In the genomic region with DNA sequence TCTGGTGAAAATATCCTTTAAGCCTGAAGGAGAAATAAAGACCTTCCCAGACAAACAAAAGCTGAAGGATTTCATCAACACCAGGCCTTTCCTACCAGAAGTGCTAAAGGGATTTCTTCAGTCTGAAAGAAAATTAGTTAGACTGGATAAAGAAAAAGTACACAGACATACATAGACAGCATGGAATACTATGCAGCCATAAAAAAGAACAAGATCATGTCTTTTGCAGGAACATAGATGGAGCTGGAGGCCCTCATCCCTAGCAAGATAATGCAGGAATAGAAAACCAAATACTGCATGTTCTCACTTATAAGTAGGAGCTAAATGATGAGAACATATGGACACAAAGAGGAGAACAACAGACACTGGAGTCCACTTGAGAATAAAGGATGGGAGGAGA, we compare ENCODE assay signal across 1 cellular context. TPM values are rescaled to one million over a fixed set of nuclear protein-coding genes. Genes with fewer than 3 reads are reported as not detected.
"Had no signal": no experiment of that assay in that cellular context is flagged by ENCODE, and none has a peak within 500 bp of the region (broad histone marks: within the 10 kb centered on the region; RNA-seq: fewer than 3 reads in every experiment).

No MANE protein-coding gene starts in this region.

RNA-seq across cellular contexts. Expression of a gene that starts 29.4 kb away (rescaled TPM):
- total RNA-seq: activated B cell treated with CpG ODN at 0.5 μM for 24 hours had no signal
